ENCODE assay signal across 12 cellular contexts in the genomic region with DNA sequence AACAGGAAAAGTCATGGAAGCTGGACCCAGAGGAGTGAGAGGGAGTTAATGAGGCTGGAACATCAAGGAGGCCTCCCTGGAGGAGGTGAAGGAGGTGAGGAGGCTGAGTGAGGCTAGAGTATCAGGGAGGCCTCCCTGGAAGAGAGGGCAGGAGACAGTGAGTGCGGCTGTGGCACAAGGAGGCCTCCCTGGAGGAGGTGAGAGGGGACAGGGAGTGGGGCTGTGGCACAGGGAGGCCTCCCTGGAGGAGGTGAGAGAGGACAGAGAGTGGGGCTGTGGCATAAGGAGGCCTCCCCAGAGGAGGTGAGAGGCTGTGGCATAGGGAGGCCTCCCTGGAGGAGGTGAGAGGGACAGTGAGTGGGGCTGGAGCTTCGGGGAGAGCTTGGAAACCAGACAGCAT. TPM values are rescaled to one million over a fixed set of nuclear protein-coding genes. Genes with fewer than 3 reads are reported as not detected.
DNase-seq lines count a peak whose midpoint lies in the region; ATAC-seq, FAIRE-seq and TF ChIP-seq lines count a peak whose summit lies in the region.
"Had no signal": no experiment of that assay in that cellular context is flagged by ENCODE, and none has a peak within 500 bp of the region (broad histone marks: within the 10 kb centered on the region; RNA-seq: fewer than 3 reads in every experiment).

No MANE protein-coding gene starts in this region.

- peak overlapping the region; percentile 10 for H3K27ac Mint-ChIP-seq in Caco-2 (ENCODE audit: unreplicated experiment)
- H3K27ac Mint-ChIP-seq in T-helper 17 cell: peak overlapping the region; percentile 92

- H3K4me2 ChIP-seq in H1 (ENCODE audit: insufficient read depth in 1 of 2, low read depth in 2 of 2, low read length in 2 of 2): no peak overlapping the region
- H3K4me2 ChIP-seq in MM.1S (ENCODE audit: low read depth, low read length): no peak overlapping the region

- no peak overlapping the region for H3K56ac ChIP-seq in H1 (replicated peaks; ENCODE audit: insufficient read length, low read depth, low read length)

- no peak overlapping the region for H3K14ac ChIP-seq in H1 (ENCODE audit: insufficient read length)

- H4K20me1 ChIP-seq in H1 (replicated peaks in 1 of 2; ENCODE audit: control insufficient read depth in 1 of 2, insufficient read depth in 2 of 2, low read length in 2 of 2) (peaks cover 3 to 8% of the 10 kb centered on the region in 2 experiments), MM.1S (ENCODE audit: insufficient read depth, low read length) (no peaks in the 10 kb centered on the region)

- ATAC-seq in T-helper 17 cell (no peak), left lobe of liver (no peak)

- H3K36me3 Mint-ChIP-seq in Caco-2 (ENCODE audit: insufficient read depth, unreplicated experiment): peaks cover 8% of the 10 kb centered on the region
- no peaks in the 10 kb centered on the region for H3K36me3 Mint-ChIP-seq in T-helper 17 cell (ENCODE audit: low read depth)

- WGBS in H1 (ENCODE audit: extremely low coverage in 1 of 2, insufficient coverage in 1 of 2, insufficient read length in 1 of 2, insufficient replicate concordance in 2 of 2, low coverage in 1 of 2, low lambda C conversion rate in 2 of 2, missing lambda C conversion rate in 1 of 2), 2 experiments: 74% methylated on average over 2 of the region's 2 CpGs; no CpG with 5 or more reads in 1 of the 2 experiments
- WGBS in sigmoid colon, 2 donors: 51 to 74% methylated on average over 2 of the region's 2 CpGs

- no peaks in the 10 kb centered on the region for H3K27me3 ChIP-seq in Caco-2 (replicated peaks; ENCODE audit: control insufficient read depth, insufficient read depth, low read length)
- H3K27me3 ChIP-seq in H1 (replicated peaks in 1 of 4; ENCODE audit: control insufficient read depth in 3 of 4, extremely low read depth in 1 of 4, insufficient read depth in 3 of 4, low read length in 3 of 4): no peaks in the 10 kb centered on the region; a peak in 1 of 7 replicates
- H3K27me3 ChIP-seq in sigmoid colon: no peaks in the 10 kb centered on the region
- H3K27me3 ChIP-seq in MM.1S (replicated peaks; ENCODE audit: insufficient read depth, low read length): no peaks in the 10 kb centered on the region; the same call in 1 of the 2 replicates

- H4K8ac ChIP-seq in H1 (ENCODE audit: extremely low read depth, insufficient read depth, low read length): no peak overlapping the region; the same call in 1 of the 2 replicates

- H3K4me1 Mint-ChIP-seq in Caco-2 (ENCODE audit: low read depth, unreplicated experiment) (no peaks in the 10 kb centered on the region), T-helper 17 cell (peaks cover 48% of the 10 kb centered on the region)

- no peak for FAIRE-seq in H1 (lab: Jason Lieb, UNC)

- no peak overlapping the region for H3K27ac ChIP-seq in H1 (ENCODE audit: low read depth, low read length)
- peak overlapping the region; percentile 86 to 96 (median 90) for H3K27ac ChIP-seq in sigmoid colon
- H3K27ac ChIP-seq in MM.1S (ENCODE audit: low read length): no peak overlapping the region
- H3K27ac ChIP-seq: SK-N-MC had no signal

- H3K79me2 ChIP-seq in H1 (ENCODE audit: control insufficient read depth in 1 of 2, insufficient read depth in 2 of 2, low read length in 2 of 2): no peaks in the 10 kb centered on the region; a peak in 1 of 4 replicates
- no peaks in the 10 kb centered on the region for H3K79me2 ChIP-seq in MM.1S (ENCODE audit: low read length)

- H3K9me3 Mint-ChIP-seq in Caco-2 (ENCODE audit: unreplicated experiment): no peaks in the 10 kb centered on the region
- H3K9me3 Mint-ChIP-seq: stimulated activated naive CD8-positive, alpha-beta T cell treated with anti-CD3 and anti-CD28 coated beads, Interleukin-15, Interleukin-2, amounts not matched to agents 100 ng/mL and 50 ng/mL, for 24 hours had no signal

- no peak overlapping the region for H4K5ac ChIP-seq in H1 (ENCODE audit: insufficient read length, low read depth, low read length)

- H3K9ac ChIP-seq in H1 (replicated peaks in 1 of 4; ENCODE audit: extremely low read depth in 1 of 4, low read depth in 3 of 4, low read length in 3 of 4): no peak overlapping the region
- H3K9ac ChIP-seq in MM.1S (ENCODE audit: low read length): no peak overlapping the region

- no peaks in the 10 kb centered on the region for H3F3A ChIP-seq in MM.1S (ENCODE audit: insufficient read depth, low read length)

- no peak overlapping the region for H2BK120ac ChIP-seq in H1 (replicated peaks; ENCODE audit: low read depth, low read length)

- H3K23ac ChIP-seq in H1 (ENCODE audit: insufficient read length): no peak overlapping the region

- H2AK5ac ChIP-seq in H1 (ENCODE audit: low read depth, low read length): peak overlapping the region; percentile 61; the same call in 1 of the 2 replicates

- no peak for TF ChIP-seq RAD21 in H1 (IDR thresholded peaks at IDR 0.05 in 1 of 2, conservative IDR thresholded peaks at IDR 0.05 in 1 of 2; ENCODE audit: low read depth in 2 of 2, low read length in 2 of 2)

- TF ChIP-seq POLR2A in H1 (IDR thresholded peaks at IDR 0.05; ENCODE audit: control extremely low read depth in 1 of 2, low read depth in 2 of 2, low read length in 2 of 2): no peak
- no peak for TF ChIP-seq POLR2A in sigmoid colon (IDR thresholded peaks at IDR 0.05)

- H2AFZ ChIP-seq in H1 (ENCODE audit: low read length) (no peak overlapping the region), MM.1S (ENCODE audit: low read length) (no peak overlapping the region)

- peaks cover 7% of the 10 kb centered on the region; the same call in 1 of the 2 replicates for H3K23me2 ChIP-seq in H1 (ENCODE audit: low read depth, low read length)

- BruUV-seq in Caco-2 (replicated peaks; lab: Mats Ljungman, UMichigan): no TSS peak

- CTCF ChIA-PET in Caco-2 (lab: Charles Lee) (no interaction called here), H1 (lab: Charles Lee; ENCODE audit: partially characterized antibody) (interaction anchor here (0.8 to 3.6 kb wide), 2 partner anchors 10 to 19 kb away, joined by 3 to 16 read pairs; no protein-coding TSS in a partner anchor)

- H2BK15ac ChIP-seq in H1 (ENCODE audit: low read length): no peak overlapping the region

- H3K18ac ChIP-seq in H1 (ENCODE audit: extremely low read depth, low read length): no peak overlapping the region

- no peak overlapping the region for H3K4ac ChIP-seq in H1 (replicated peaks; ENCODE audit: insufficient read length, low read depth, low read length)

- H4K91ac ChIP-seq in H1 (replicated peaks; ENCODE audit: insufficient read length, low read length): no peak overlapping the region

- H3K36me3 ChIP-seq in Caco-2 (ENCODE audit: control insufficient read depth, insufficient read depth, low read length) (no peaks in the 10 kb centered on the region), H1 (ENCODE audit: control insufficient read depth in 2 of 4, insufficient read depth in 4 of 4, low read length in 3 of 4) (peaks cover 3 to 9% (median 5%) of the 10 kb centered on the region in 4 experiments; a peak in 5 of 8 replicates), sigmoid colon (peaks cover 10 to 28% (median 16%) of the 10 kb centered on the region in 4 donors), MM.1S (replicated peaks; ENCODE audit: insufficient read depth, low read length) (no peaks in the 10 kb centered on the region)

- H3K79me1 ChIP-seq in H1 (ENCODE audit: low read depth, low read length): peaks cover 4% of the 10 kb centered on the region; the same call in 1 of the 2 replicates

- H2BK20ac ChIP-seq in H1 (ENCODE audit: low read length): no peak overlapping the region

- H3K9me2 ChIP-seq in MM.1S (replicated peaks; ENCODE audit: insufficient read depth, low read length): no peaks in the 10 kb centered on the region

- intact Hi-C loops in Caco-2 (cut with micrococcal nuclease; ENCODE audit: unreplicated experiment): no loop called here
- intact Hi-C loops in sigmoid colon (cut with DNase I): no loop called here

- DNase-seq in Caco-2 (no peak), T-helper 17 cell (no peak), H1 (ENCODE audit: low read depth in 1 of 2, low spot score in 2 of 2) (no peak), sigmoid colon (no peak), NCI-H1092 treated with DMSO at 0.1 percent for 48 hours (lab: John Stamatoyannopoulos, UW) (no peak), left lobe of liver (ENCODE audit: low spot score) (no peak), MM.1S (no peak)
- DNase-seq in stimulated activated naive CD4-positive, alpha-beta T cell treated with Interleukin-2 at 50 U/mL for 16 hours (lab: John Stamatoyannopoulos, UW): no peak

- H3K4me3 Mint-ChIP-seq in Caco-2 (ENCODE audit: unreplicated experiment) (no peak overlapping the region), T-helper 17 cell (peak overlapping the region; percentile 81)
- H3K4me3 Mint-ChIP-seq: stimulated activated naive CD8-positive, alpha-beta T cell treated with anti-CD3 and anti-CD28 coated beads, Interleukin-15, Interleukin-2, amounts not matched to agents 100 ng/mL and 50 ng/mL, for 24 hours had no signal

- H3K4me3 ChIP-seq in Caco-2 (ENCODE audit: low read depth, low read length) (no peak overlapping the region), H1 (ENCODE audit: extremely low read depth in 1 of 4, insufficient read depth in 2 of 4, low read depth in 3 of 4, low read length in 4 of 4) (no peak overlapping the region), sigmoid colon (no peak overlapping the region), MM.1S (ENCODE audit: low read length) (no peak overlapping the region)
- H3K4me3 ChIP-seq: SK-N-MC had no signal

- H2BK12ac ChIP-seq in H1 (ENCODE audit: low read depth, low read length): 0 out of 2 replicates have a peak overlapping the region, but pooled peaks have one; percentile 87

- TF ChIP-seq CTCF in Caco-2 (IDR thresholded peaks at IDR 0.05; ENCODE audit: insufficient read depth in 1 of 2, low read depth in 1 of 2, low read length in 1 of 2, severe bottlenecking in 1 of 2, unreplicated experiment in 1 of 2) (no peak), H1 (IDR thresholded peaks at IDR 0.05; ENCODE audit: control extremely low read depth in 1 of 3, insufficient read depth in 1 of 3, low read depth in 1 of 3, low read length in 3 of 3) (no peak), sigmoid colon (IDR thresholded peaks at IDR 0.05) (no peak), MM.1S (IDR thresholded peaks at IDR 0.05; ENCODE audit: low read length) (no peak)

- H3K4me1 ChIP-seq in Caco-2 (no peaks in the 10 kb centered on the region), H1 (replicated peaks in 1 of 4; ENCODE audit: control insufficient read depth in 3 of 4, insufficient read depth in 4 of 4, low read length in 3 of 4) (peaks cover 4 to 26% (median 17%) of the 10 kb centered on the region in 4 experiments), sigmoid colon (peaks cover 0 to 62% (median 56%) of the 10 kb centered on the region in 4 donors), MM.1S (ENCODE audit: low read length) (no peaks in the 10 kb centered on the region)

- H3K27me3 Mint-ChIP-seq in Caco-2 (ENCODE audit: insufficient read depth, unreplicated experiment) (no peaks in the 10 kb centered on the region), T-helper 17 cell (no peaks in the 10 kb centered on the region)

- H2BK5ac ChIP-seq in H1 (ENCODE audit: low read depth, low read length): peak overlapping the region; percentile 56; the same call in 1 of the 2 replicates

- H3K9me3 ChIP-seq in Caco-2: no peaks in the 10 kb centered on the region
- no peaks in the 10 kb centered on the region for H3K9me3 ChIP-seq in T-helper 17 cell (ENCODE audit: control insufficient read depth, low read length, poor library complexity, severe bottlenecking)
- H3K9me3 ChIP-seq in H1 (ENCODE audit: insufficient read depth in 2 of 2, low read depth in 1 of 2, low read length in 1 of 2): no peaks in the 10 kb centered on the region
- H3K9me3 ChIP-seq in sigmoid colon: no peaks in the 10 kb centered on the region
- H3K9me3 ChIP-seq in MM.1S (replicated peaks; ENCODE audit: insufficient read depth, low read length): no peaks in the 10 kb centered on the region

- TF ChIP-seq EP300 in H1 (IDR thresholded peaks at IDR 0.05; ENCODE audit: borderline replicate concordance in 1 of 2, low read depth in 2 of 2, low read length in 2 of 2): no peak
- no peak for TF ChIP-seq EP300 in sigmoid colon (IDR thresholded peaks at IDR 0.05)

- POLR2A ChIA-PET in Caco-2 (lab: Charles Lee) (no interaction called here), H1 (lab: Charles Lee; ENCODE audit: partially characterized antibody) (no interaction called here)

RNA-seq across cellular contexts. Expression of a gene that starts 5.5 kb away (rescaled TPM):
- total RNA-seq in Caco-2 (2022) (1.4 and 1.9 TPM in 2 replicates), T-helper 17 cell (1 to 10 TPM; 5.8 to 5.9 TPM), sigmoid colon (10 to 100 TPM in 1 of 4 donors, 1 to 10 TPM in 3; 3.8 to 12.8 (median 8.1) TPM), left lobe of liver (0.35 TPM)
- total RNA-seq in H1 (2021; fragmentation: NEBNext Ultra II Directional; extraction: Animal tissue kit (Norgen Biotek cat#: 25700)): 7.6 and 8.5 TPM in 2 replicates
- polyA plus RNA-seq in H1 (2011; rRNA removed) (7.1 and 10.4 TPM in 2 replicates), sigmoid colon (1 to 10 TPM in 2 of 3 donors, under 1 TPM in 1; 0.92 to 6.3 (median 2.4) TPM)
- 10.4 TPM for polyA plus RNA-seq in H1 (2011; cell fraction: cytosol; rRNA removed)
- 19.7 TPM for polyA plus RNA-seq in H1 (2011; cell fraction: nucleus; rRNA removed)
- polyA plus RNA-seq in H1 (2012, experiment 1 of 2): 7.4 to 9.0 TPM (median 8.4 TPM) in 4 replicates
- polyA plus RNA-seq in H1 (2012, experiment 2 of 2): 5.3 TPM
- polyA plus RNA-seq in H1 (2013, experiment 1 of 2): 5.0 TPM
- polyA plus RNA-seq in H1 (2013, experiment 2 of 2): 4.8 TPM
- 7.3 and 9.5 TPM in 2 replicates for polyA minus RNA-seq in H1 (2011; rRNA and poly(A)+ RNA removed)
- 5.0 TPM for polyA minus RNA-seq in H1 (2011; cell fraction: cytosol; rRNA and poly(A)+ RNA removed)
- 7.9 TPM for polyA minus RNA-seq in H1 (2011; cell fraction: nucleus; rRNA and poly(A)+ RNA removed)

RNA-seq across cellular contexts. Expression of a gene that starts 28.9 kb away (rescaled TPM):
- total RNA-seq in Caco-2 (2022) (0.23 TPM in 1 of 2 replicates, not detected in the other), T-helper 17 cell (10 to 100 TPM in 1 of 2 donors, 1 to 10 TPM in 1; 4.2 to 15.0 TPM), sigmoid colon (10 to 100 TPM in 2 of 4 donors, 1 to 10 TPM in 2; 3.6 to 55.9 (median 10.0) TPM), left lobe of liver (0.13 TPM)
- 0.19 and 0.45 TPM in 2 replicates for total RNA-seq in H1 (2021; fragmentation: NEBNext Ultra II Directional; extraction: Animal tissue kit (Norgen Biotek cat#: 25700))
- polyA plus RNA-seq in H1 (2011; rRNA removed) (1.1 and 1.6 TPM in 2 replicates), sigmoid colon (1 to 10 TPM in 1 of 3 donors, under 1 TPM in 2; 0.46 to 4.3 (median 0.60) TPM)
- polyA plus RNA-seq in H1 (2011; cell fraction: cytosol; rRNA removed): 1.2 TPM
- polyA plus RNA-seq in H1 (2011; cell fraction: nucleus; rRNA removed): 4.8 TPM
- 0.48 to 1.1 TPM (median 0.83 TPM) in 4 replicates for polyA plus RNA-seq in H1 (2012, experiment 1 of 2)
- polyA plus RNA-seq in H1 (2012, experiment 2 of 2): 0.29 TPM
- 0.83 TPM for polyA plus RNA-seq in H1 (2013, experiment 1 of 2)
- 0.64 TPM for polyA plus RNA-seq in H1 (2013, experiment 2 of 2)
- polyA minus RNA-seq in H1 (2011; rRNA and poly(A)+ RNA removed): 0.51 and 1.0 TPM in 2 replicates
- polyA minus RNA-seq in H1 (2011; cell fraction: cytosol; rRNA and poly(A)+ RNA removed): 0.66 TPM
- polyA minus RNA-seq in H1 (2011; cell fraction: nucleus; rRNA and poly(A)+ RNA removed): 1.1 TPM
- total RNA-seq: epithelial cell of proximal tubule, kidney epithelial cell had no signal

RNA-seq across cellular contexts. Expression of a gene that starts 41.3 kb away (rescaled TPM):
- 28.4 and 32.8 TPM in 2 replicates for total RNA-seq in Caco-2 (2022)
- 10 to 100 TPM; 37.0 to 42.9 TPM for total RNA-seq in T-helper 17 cell
- total RNA-seq in H1 (2021; fragmentation: NEBNext Ultra II Directional; extraction: Animal tissue kit (Norgen Biotek cat#: 25700)): 46.1 and 47.9 TPM in 2 replicates
- 16.5 and 19.6 TPM in 2 replicates for polyA plus RNA-seq in H1 (2011; rRNA removed)
- 32.0 TPM for polyA plus RNA-seq in H1 (2011; cell fraction: cytosol; rRNA removed)
- 22.5 TPM for polyA plus RNA-seq in H1 (2011; cell fraction: nucleus; rRNA removed)
- polyA plus RNA-seq in H1 (2012, experiment 1 of 2): 30.6 to 59.0 TPM (median 33.4 TPM) in 4 replicates
- polyA plus RNA-seq in H1 (2012, experiment 2 of 2): 4.8 TPM
- 35.0 TPM for polyA plus RNA-seq in H1 (2013, experiment 1 of 2)
- polyA plus RNA-seq in H1 (2013, experiment 2 of 2): 30.6 TPM
- 17.6 and 18.9 TPM in 2 replicates for polyA minus RNA-seq in H1 (2011; rRNA and poly(A)+ RNA removed)
- polyA minus RNA-seq in H1 (2011; cell fraction: cytosol; rRNA and poly(A)+ RNA removed): 8.6 TPM
- polyA minus RNA-seq in H1 (2011; cell fraction: nucleus; rRNA and poly(A)+ RNA removed): 30.1 TPM
- total RNA-seq in sigmoid colon: 10 to 100 TPM; 20.9 to 23.0 (median 21.7) TPM
- 10 to 100 TPM in 2 of 3 donors, 1 to 10 TPM in 1; 8.4 to 34.8 (median 11.6) TPM for polyA plus RNA-seq in sigmoid colon
- 11.5 TPM for total RNA-seq in left lobe of liver

Comparison
In these comparisons a context has a peak if more than half of its experiments do, and no peak if none do; other contexts are left out.
1. H3K27ac ChIP-seq: peak in sigmoid colon (4 of 4); none in H1 (single experiment) and MM.1S (single experiment).